8 cellular contexts compared by ENCODE assay signal in the genomic region with DNA sequence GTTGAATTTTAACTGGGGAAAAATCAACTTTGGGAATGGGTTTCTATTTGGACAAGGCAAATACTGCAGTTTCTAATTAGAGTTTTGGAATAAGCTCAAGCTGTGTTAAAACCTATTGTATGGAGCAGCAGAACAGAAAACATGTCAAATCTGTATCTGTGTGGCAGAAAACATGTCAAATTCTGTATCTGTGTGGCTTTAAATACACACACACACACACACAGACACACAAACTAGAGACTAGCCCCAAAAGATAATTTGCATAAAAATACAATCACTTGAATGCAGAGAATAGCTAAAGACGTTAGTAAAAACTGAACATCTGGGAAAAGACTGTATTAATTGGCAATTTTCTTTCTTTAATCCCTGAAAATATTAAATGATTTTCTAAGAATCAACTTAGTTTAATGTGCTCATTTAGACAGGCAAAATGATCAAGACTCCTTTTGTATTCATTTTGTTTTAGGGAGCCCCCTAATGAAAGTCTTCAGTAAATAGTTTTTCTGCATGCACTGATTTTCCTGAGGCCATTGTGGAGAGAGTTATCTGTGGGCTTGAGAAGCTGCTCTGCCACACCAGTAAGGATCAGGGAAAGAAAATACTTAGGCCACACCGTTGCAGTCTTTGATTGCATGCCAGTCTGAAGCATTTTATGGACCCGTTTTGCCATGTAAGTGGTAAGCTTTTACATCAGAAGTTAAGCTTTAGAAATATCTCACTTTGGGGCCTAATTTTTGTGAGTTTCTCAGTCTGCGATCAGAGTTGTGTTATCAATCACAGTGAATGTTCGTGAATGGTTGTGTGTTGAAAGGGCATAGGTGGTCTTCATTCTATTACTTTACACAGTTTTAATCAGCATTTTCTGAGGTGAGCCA. TPM values are rescaled to one million over a fixed set of nuclear protein-coding genes. Genes with fewer than 3 reads are reported as not detected.
DNase-seq lines count a peak whose midpoint lies in the region; ATAC-seq and TF ChIP-seq lines count a peak whose summit lies in the region.

No MANE protein-coding gene starts in this region.

- no peaks in the 10 kb centered on the region for H3K9me3 ChIP-seq in HUES6 (ENCODE audit: control insufficient read depth, insufficient read depth, low read depth, low read length)
- no peaks in the 10 kb centered on the region for H3K9me3 ChIP-seq in mammary epithelial cell (replicated peaks; ENCODE audit: insufficient read depth, low read length)
- no peaks in the 10 kb centered on the region for H3K9me3 ChIP-seq in muscle layer of duodenum (ENCODE audit: control insufficient read depth in 1 of 2, low read length in 2 of 2)

- CTCF ChIA-PET in mammary epithelial cell (lab: Charles Lee; ENCODE audit: low non-redundant PET), result interaction anchor here (0.6 to 0.9 kb wide), 2 partner anchors 13 to 275 kb away, joined by 3 to 5 read pairs; no protein-coding TSS in a partner anchor

- peak overlapping the region; percentile 80 for H3K4me2 ChIP-seq in mammary epithelial cell (ENCODE audit: insufficient read depth, low read depth, low read length)

- dilution Hi-C loops in mammary epithelial cell (cut with HindIII; ENCODE audit: low sequenced_read_pairs), result loop anchor here (5.0 kb wide), 1 partner anchor 36 kb away; no protein-coding TSS in a partner anchor

- intact Hi-C loops in mammary epithelial cell (cut with micrococcal nuclease), result loop anchor here (1.0 to 10.0 kb wide), 4 partner anchors 116 to 323 kb away; no protein-coding TSS in a partner anchor
- intact Hi-C loops in left colon (cut with DNase I, micrococcal nuclease), result no loop called here

- H3K36me3 ChIP-seq in HUES6 (ENCODE audit: control insufficient read depth, insufficient read depth, low read length) (no peaks in the 10 kb centered on the region; the same call in 1 of the 2 replicates), mammary epithelial cell (ENCODE audit: insufficient read depth, low read length) (no peaks in the 10 kb centered on the region), muscle layer of duodenum (ENCODE audit: control insufficient read depth in 1 of 2, insufficient read depth in 2 of 2, low read length in 2 of 2) (no peaks in the 10 kb centered on the region)

- peak overlapping the region; percentile 54; the same call in 1 of the 2 replicates for H3K27ac ChIP-seq in HUES6 (ENCODE audit: low read depth, low read length)
- H3K27ac ChIP-seq in mammary epithelial cell (ENCODE audit: insufficient read depth, low read depth, low read length), result peak overlapping the region; percentile 70
- H3K27ac ChIP-seq in muscle layer of duodenum (ENCODE audit: low read length), result no peak overlapping the region

- in situ Hi-C loops in mammary epithelial cell (cut with MboI; ENCODE audit: low sequenced_read_pairs in 2 of 2), result loop anchor here in 1 of 2 donors (10.0 kb wide), 1 partner anchor 324 kb away; no protein-coding TSS in a partner anchor

- no peaks in the 10 kb centered on the region for H4K20me1 ChIP-seq in mammary epithelial cell (ENCODE audit: insufficient read depth, low read length)

- H3K9ac ChIP-seq in HUES6 (ENCODE audit: low read length) (peak overlapping the region; percentile 63), mammary epithelial cell (ENCODE audit: insufficient read depth, low read length) (peak overlapping the region; percentile 81)

- peaks cover 59% of the 10 kb centered on the region for H3K4me1 ChIP-seq in HUES6 (ENCODE audit: control insufficient read depth, insufficient read depth, low read length)
- H3K4me1 ChIP-seq in mammary epithelial cell (ENCODE audit: insufficient read depth, low read length), result peaks cover 40% of the 10 kb centered on the region
- peaks cover 5 to 26% of the 10 kb centered on the region in 2 donors for H3K4me1 ChIP-seq in muscle layer of duodenum (ENCODE audit: control insufficient read depth in 1 of 2, insufficient read depth in 2 of 2, low read length in 2 of 2)

- peaks cover 74% of the 10 kb centered on the region for H3K79me2 ChIP-seq in mammary epithelial cell (ENCODE audit: insufficient read depth, low read length)

- TF ChIP-seq CTCF in mammary epithelial cell (conservative IDR thresholded peaks at IDR 0.05 in 1 of 2, IDR thresholded peaks at IDR 0.05 in 1 of 2; ENCODE audit: extremely low read depth in 1 of 2, insufficient read depth in 1 of 2, low read depth in 1 of 2, low read length in 2 of 2), result peak; percentile 2 to 17

- 40% methylated on average over 5 of the region's 5 CpGs for WGBS in mammary epithelial cell (ENCODE audit: low coverage, missing lambda C conversion rate)

- H3K27me3 ChIP-seq in HUES6 (ENCODE audit: control insufficient read depth, insufficient read depth, low read length) (no peaks in the 10 kb centered on the region), mammary epithelial cell (ENCODE audit: insufficient read depth, low read length) (no peaks in the 10 kb centered on the region), muscle layer of duodenum (ENCODE audit: low read depth, low read length) (no peaks in the 10 kb centered on the region)

- no peak overlapping the region for H2AFZ ChIP-seq in mammary epithelial cell (ENCODE audit: low read depth, low read length)

- H3K4me3 ChIP-seq in HUES6 (ENCODE audit: low read depth, low read length) (peak overlapping the region; percentile 62), mammary epithelial cell (replicated peaks in 1 of 3; ENCODE audit: insufficient read depth in 1 of 3, low read depth in 2 of 3, low read length in 3 of 3) (peak overlapping the region; percentile 75 to 88 (median 83)), muscle layer of duodenum (ENCODE audit: low read depth in 1 of 2, low read length in 2 of 2) (peak overlapping the region; percentile 71 to 83)

- ATAC-seq in GM18858 (IDR thresholded peaks at IDR 0.05; ENCODE audit: unreplicated experiment) (no peak), left colon (no peak)

- DNase-seq in Ammon's horn (ENCODE audit: low spot score) (peak; percentile 55), mammary epithelial cell (peak; percentile 25), Kasumi-1 (lab: John Stamatoyannopoulos, UW) (no peak), NCI-H774 (lab: John Stamatoyannopoulos, UW) (no peak), left colon (no peak)

- TSS peak; percentile 21 for BruUV-seq in mammary epithelial cell (replicated peaks; lab: Mats Ljungman, UMichigan)

RNA-seq across cellular contexts. Expression of gene SPATS2L, which starts 2.2 kb away (rescaled TPM):
- total RNA-seq in mammary epithelial cell (10 to 100 TPM; 60.0 to 98.2 TPM), left colon (100 to 1,000 TPM; 157 to 240 TPM)
- polyA plus RNA-seq in mammary epithelial cell, result 119 TPM
- 87.0 TPM for polyA minus RNA-seq in mammary epithelial cell

Comparison
In these comparisons a context has a peak if more than half of its experiments do, and no peak if none do; other contexts are left out.
1. DNase-seq: peak in Ammon's horn (single experiment) and mammary epithelial cell (single experiment); none in Kasumi-1 (0 of 2), NCI-H774 (single experiment) and left colon (0 of 2).
2. Peak in every context shown above with its lines, with median percentiles within 50 percentile points of each other: H3K4me3 ChIP-seq.